In the genomic region with DNA sequence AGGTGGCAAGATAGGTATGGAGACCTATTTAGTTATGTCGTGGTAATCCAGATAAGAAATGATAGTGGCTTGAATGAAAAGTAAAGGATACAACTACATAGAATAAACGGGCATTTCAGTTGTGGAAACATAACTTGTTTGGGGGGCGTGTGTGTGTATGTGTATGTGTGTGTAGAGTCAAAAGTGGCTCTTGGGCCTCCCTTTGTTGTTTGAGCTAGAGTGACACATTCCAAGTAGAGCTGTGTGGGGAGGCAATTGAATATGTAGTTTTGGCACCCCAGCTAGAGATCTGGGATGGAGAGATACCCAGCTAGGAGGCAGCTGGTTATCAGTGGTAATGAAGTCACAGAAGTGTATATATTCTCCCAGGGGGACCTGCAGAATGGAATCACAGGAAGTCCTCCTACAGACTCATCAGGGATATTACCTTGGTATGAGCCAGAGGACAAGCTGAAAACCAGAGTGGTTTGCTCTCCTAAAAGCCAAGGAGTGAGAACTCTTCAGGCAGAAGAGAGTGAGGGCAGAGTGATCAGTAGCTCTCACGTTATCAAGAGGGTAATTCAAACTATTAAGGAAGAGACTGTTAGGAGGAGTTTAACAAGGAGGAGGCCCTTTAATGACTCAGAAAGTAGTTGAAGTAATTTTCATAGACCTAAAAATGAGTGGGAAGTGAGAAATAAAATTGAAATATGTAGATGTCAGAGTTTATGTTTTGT, we compare ENCODE assay signal across 1 cellular context.
TF ChIP-seq lines count a peak whose summit lies in the region.

No MANE protein-coding gene starts in this region.

TF ChIP-seq in K562, 482 proteins besides CTCF, POLR2A, EP300 and RAD21 (continued from another document and continues in another):
- TF ChIP-seq IRF1 (CRISPR knock-in tag; IDR thresholded peaks at IDR 0.05; ENCODE audit: borderline replicate concordance) (no peak), ZNF644 (tag; IDR thresholded peaks at IDR 0.05; ENCODE audit: low read depth) (0 out of 2 replicates have a peak, but pooled peaks have one; percentile 54), MAZ (CRISPR knock-in tag; conservative IDR thresholded peaks at IDR 0.05 in 1 of 2, IDR thresholded peaks at IDR 0.05 in 1 of 2) (peak in 1 of 2 experiments; percentile 35; a peak in 1 of 4 replicates), NFXL1 (CRISPR knock-in tag; IDR thresholded peaks at IDR 0.05) (no peak), TSC22D4 (tag; IDR thresholded peaks at IDR 0.05) (no peak), ZNF740 (CRISPR knock-in tag; IDR thresholded peaks at IDR 0.05) (no peak), ZNF740 (tag; IDR thresholded peaks at IDR 0.05) (no peak), SIN3A (IDR thresholded peaks at IDR 0.05; ENCODE audit: borderline replicate concordance in 2 of 2, control insufficient read depth in 1 of 2, low read depth in 2 of 2, low read length in 2 of 2) (no peak), ARID2 (IDR thresholded peaks at IDR 0.05) (no peak), KAT2B (IDR thresholded peaks at IDR 0.05; ENCODE audit: low read depth, low read length) (no peak), ELF2 (CRISPR knock-in tag; IDR thresholded peaks at IDR 0.05) (no peak), ZNF224 (CRISPR knock-in tag; IDR thresholded peaks at IDR 0.05) (no peak), DACH1 (IDR thresholded peaks at IDR 0.05; ENCODE audit: partially characterized antibody) (no peak), NEUROD1 (IDR thresholded peaks at IDR 0.05; ENCODE audit: borderline replicate concordance, low read depth, low read length, partially characterized antibody) (peak; percentile 70), ZNF592 (IDR thresholded peaks at IDR 0.05) (peak; percentile 73), MNT (conservative IDR thresholded peaks at IDR 0.05) (peak; percentile 46 to 71), U2AF2 (optimal IDR thresholded peaks at IDR 0.05; ENCODE audit: low read depth, low read length) (no peak), SP1 (CRISPR knock-in tag; IDR thresholded peaks at IDR 0.05) (peak; percentile 30; the same call in 1 of the 2 replicates), CREM (IDR thresholded peaks at IDR 0.05; ENCODE audit: low read depth) (peak; percentile 83), ZNF766 (CRISPR knock-in tag; conservative IDR thresholded peaks at IDR 0.05) (no peak; the same call in 1 of the 2 replicates), HOXB6 (CRISPR knock-in tag; IDR thresholded peaks at IDR 0.05; ENCODE audit: borderline replicate concordance) (no peak), ARID3B (CRISPR knock-in tag; IDR thresholded peaks at IDR 0.05; ENCODE audit: borderline replicate concordance) (no peak), RHOXF2B (CRISPR knock-in tag; conservative IDR thresholded peaks at IDR 0.05) (no peak), KDM4B (IDR thresholded peaks at IDR 0.05; ENCODE audit: borderline replicate concordance in 2 of 2, low read depth in 1 of 2) (no peak), BRCA1 (IDR thresholded peaks at IDR 0.05) (no peak), BRCA1 (CRISPR knock-in tag; IDR thresholded peaks at IDR 0.05) (no peak), SRSF3 (IDR thresholded peaks at IDR 0.05; ENCODE audit: insufficient read depth, low read length) (no peak), MECOM (CRISPR knock-in tag; IDR thresholded peaks at IDR 0.05) (no peak), ARID1B (IDR thresholded peaks at IDR 0.05) (peak; percentile 98), TAL1 (IDR thresholded peaks at IDR 0.05) (peak; percentile 97), RBM34 (IDR thresholded peaks at IDR 0.05; ENCODE audit: borderline replicate concordance, insufficient read depth, low read length) (no peak), CCNT2 (IDR thresholded peaks at IDR 0.05; ENCODE audit: borderline replicate concordance, extremely low read depth, insufficient read length, low read depth, low read length) (peak; percentile 47), SRF (CRISPR knock-in tag; IDR thresholded peaks at IDR 0.05) (0 out of 4 replicates have a peak, but pooled peaks of 1 of the 2 experiments have one; percentile 54), ZHX1 (conservative IDR thresholded peaks at IDR 0.05; ENCODE audit: low read length) (no peak), ZNF785 (CRISPR knock-in tag; IDR thresholded peaks at IDR 0.05) (no peak), FOXP1 (CRISPR knock-in tag; IDR thresholded peaks at IDR 0.05) (no peak), TEAD4 (IDR thresholded peaks at IDR 0.05; ENCODE audit: low read length) (peak; percentile 98), TEAD4 (CRISPR knock-in tag; IDR thresholded peaks at IDR 0.05; ENCODE audit: borderline replicate concordance) (no peak), ZFPM2 (CRISPR knock-in tag; IDR thresholded peaks at IDR 0.05) (no peak), ZNF57 (CRISPR knock-in tag; IDR thresholded peaks at IDR 0.05) (no peak), PPARD (CRISPR knock-in tag; IDR thresholded peaks at IDR 0.05) (no peak), MAFF (IDR thresholded peaks at IDR 0.05; ENCODE audit: low read length) (no peak), BRF1 (IDR thresholded peaks at IDR 0.05; ENCODE audit: borderline replicate concordance, extremely low read depth, insufficient read length) (no peak), TAF9B (IDR thresholded peaks at IDR 0.05; ENCODE audit: partially characterized antibody) (no peak), ZFP91 (CRISPR knock-in tag; IDR thresholded peaks at IDR 0.05) (no peak), ZNF589 (CRISPR knock-in tag; IDR thresholded peaks at IDR 0.05; ENCODE audit: low read depth) (peak; percentile 68; the same call in 1 of the 2 replicates)
- TF ChIP-seq, protein P1, sequence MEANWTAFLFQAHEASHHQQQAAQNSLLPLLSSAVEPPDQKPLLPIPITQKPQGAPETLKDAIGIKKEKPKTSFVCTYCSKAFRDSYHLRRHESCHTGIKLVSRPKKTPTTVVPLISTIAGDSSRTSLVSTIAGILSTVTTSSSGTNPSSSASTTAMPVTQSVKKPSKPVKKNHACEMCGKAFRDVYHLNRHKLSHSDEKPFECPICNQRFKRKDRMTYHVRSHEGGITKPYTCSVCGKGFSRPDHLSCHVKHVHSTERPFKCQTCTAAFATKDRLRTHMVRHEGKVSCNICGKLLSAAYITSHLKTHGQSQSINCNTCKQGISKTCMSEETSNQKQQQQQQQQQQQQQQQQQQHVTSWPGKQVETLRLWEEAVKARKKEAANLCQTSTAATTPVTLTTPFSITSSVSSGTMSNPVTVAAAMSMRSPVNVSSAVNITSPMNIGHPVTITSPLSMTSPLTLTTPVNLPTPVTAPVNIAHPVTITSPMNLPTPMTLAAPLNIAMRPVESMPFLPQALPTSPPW (CRISPR knock-in tag; IDR thresholded peaks at IDR 0.05) = peak; percentile 67
- TF ChIP-seq, protein P2, sequence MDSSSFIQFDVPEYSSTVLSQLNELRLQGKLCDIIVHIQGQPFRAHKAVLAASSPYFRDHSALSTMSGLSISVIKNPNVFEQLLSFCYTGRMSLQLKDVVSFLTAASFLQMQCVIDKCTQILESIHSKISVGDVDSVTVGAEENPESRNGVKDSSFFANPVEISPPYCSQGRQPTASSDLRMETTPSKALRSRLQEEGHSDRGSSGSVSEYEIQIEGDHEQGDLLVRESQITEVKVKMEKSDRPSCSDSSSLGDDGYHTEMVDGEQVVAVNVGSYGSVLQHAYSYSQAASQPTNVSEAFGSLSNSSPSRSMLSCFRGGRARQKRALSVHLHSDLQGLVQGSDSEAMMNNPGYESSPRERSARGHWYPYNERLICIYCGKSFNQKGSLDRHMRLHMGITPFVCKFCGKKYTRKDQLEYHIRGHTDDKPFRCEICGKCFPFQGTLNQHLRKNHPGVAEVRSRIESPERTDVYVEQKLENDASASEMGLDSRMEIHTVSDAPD (CRISPR knock-in tag; IDR thresholded peaks at IDR 0.05) = no peak
